12 cellular contexts compared by ENCODE assay signal in genomic region chr2:113105047-113105446, GRCh38. TPM values are rescaled to one million over a fixed set of nuclear protein-coding genes. Genes with fewer than 3 reads are reported as not detected.
DNase-seq lines count a peak whose midpoint lies in the region; ATAC-seq and TF ChIP-seq lines count a peak whose summit lies in the region.
"Had no signal": no experiment of that assay in that cellular context is flagged by ENCODE, and none has a peak within 500 bp of the region (broad histone marks: within the 10 kb centered on the region; RNA-seq: fewer than 3 reads in every experiment).

No MANE protein-coding gene starts in this region.

- intact Hi-C loops in natural killer cell (cut with micrococcal nuclease) (no loop called here), right cardiac atrium (cut with DNase I) (no loop called here)

- H3K27ac Mint-ChIP-seq in natural killer cell treated with Interleukin-12 subunit alpha and Interleukin-12 subunit beta and Interleukin-15 and Interleukin-18, amount 100 ng/mL, for 72 hours = peak overlapping the region; percentile 79
- no peak overlapping the region for H3K27ac Mint-ChIP-seq in natural killer cell
- no peak overlapping the region for H3K27ac Mint-ChIP-seq in stimulated activated naive CD8-positive, alpha-beta T cell treated with anti-CD3 and anti-CD28 coated beads, Interleukin-15, amount 100 ng/mL, for 72 hours
- H3K27ac Mint-ChIP-seq: activated B cell treated with CpG ODN at 0.5 μM for 24 hours had no signal

- H3K27me3 ChIP-seq in right cardiac atrium (ENCODE audit: control insufficient read depth, insufficient read depth) = no peaks in the 10 kb centered on the region
- H3K27me3 ChIP-seq: BLaER1 treated with 17β-estradiol and CSF1 and Interleukin-3, amounts not matched to agents 10 nM and 100 nM; colonic mucosa had no signal

- H3K4me3 ChIP-seq in right cardiac atrium (ENCODE audit: low read length) = no peak overlapping the region
- H3K4me3 ChIP-seq: BLaER1 treated with 17β-estradiol and CSF1 and Interleukin-3, amounts not matched to agents 10 nM and 100 nM; colonic mucosa had no signal

- DNase-seq in natural killer cell treated with Interleukin-12 subunit alpha and Interleukin-12 subunit beta and Interleukin-15 and Interleukin-18, amount 100 ng/mL, for 72 hours (ENCODE audit: low spot score) = no peak
- DNase-seq in natural killer cell (no peak), fibroblast of peridontal ligament (ENCODE audit: extremely low read depth) (peak; percentile 23), right cardiac atrium (no peak)
- DNase-seq in activated CD8-positive, alpha-beta memory T cell treated with anti-CD3 and anti-CD28 coated beads, Interleukin-2, amount 50 U/mL, for 48 hours = peak; percentile 63
- DNase-seq in stimulated activated naive CD8-positive, alpha-beta T cell treated with anti-CD3 and anti-CD28 coated beads, Interleukin-15, amount 100 ng/mL, for 72 hours = peak in 1 of 2 donors; percentile 45
- DNase-seq: activated B cell treated with CpG ODN at 0.5 μM for 24 hours, colonic mucosa, NCI-H187 treated with DMSO at 0.1 percent for 48 hours had no signal

- ATAC-seq in natural killer cell treated with Interleukin-12 subunit alpha and Interleukin-12 subunit beta and Interleukin-15 and Interleukin-18, amount 100 ng/mL, for 72 hours = peak; percentile 70 to 75
- ATAC-seq in natural killer cell = no peak
- peak; percentile 84 for ATAC-seq in stimulated activated naive CD8-positive, alpha-beta T cell treated with anti-CD3 and anti-CD28 coated beads, Interleukin-15, amount 100 ng/mL, for 72 hours
- ATAC-seq in HG03442 (IDR thresholded peaks at IDR 0.05; ENCODE audit: unreplicated experiment) = no peak
- no peak for ATAC-seq in right cardiac atrium
- no peak for ATAC-seq in GM19035 (IDR thresholded peaks at IDR 0.05; ENCODE audit: unreplicated experiment)

- no peaks in the 10 kb centered on the region for H3K9me3 ChIP-seq in right cardiac atrium (ENCODE audit: control insufficient read depth, low read length)
- H3K9me3 ChIP-seq: colonic mucosa had no signal

- no peaks in the 10 kb centered on the region for H3K4me1 ChIP-seq in right cardiac atrium (ENCODE audit: control insufficient read depth, insufficient read depth, low read length)
- H3K4me1 ChIP-seq: colonic mucosa had no signal

- H3K4me3 Mint-ChIP-seq in natural killer cell treated with Interleukin-12 subunit alpha and Interleukin-12 subunit beta and Interleukin-15 and Interleukin-18, amount 100 ng/mL, for 72 hours = no peak overlapping the region
- no peak overlapping the region for H3K4me3 Mint-ChIP-seq in natural killer cell
- H3K4me3 Mint-ChIP-seq in stimulated activated naive CD8-positive, alpha-beta T cell treated with anti-CD3 and anti-CD28 coated beads, Interleukin-15, amount 100 ng/mL, for 72 hours = no peak overlapping the region
- H3K4me3 Mint-ChIP-seq: activated B cell treated with CpG ODN at 0.5 μM for 24 hours had no signal

- 76% methylated on average over 5 of the region's 5 CpGs for WGBS in right cardiac atrium

- peaks cover 8 to 15% of the 10 kb centered on the region in 2 donors for H3K27me3 Mint-ChIP-seq in natural killer cell treated with Interleukin-12 subunit alpha and Interleukin-12 subunit beta and Interleukin-15 and Interleukin-18, amount 100 ng/mL, for 72 hours
- peaks cover 10 to 18% of the 10 kb centered on the region in 2 donors for H3K27me3 Mint-ChIP-seq in natural killer cell (ENCODE audit: low read depth in 2 of 2)
- no peaks in the 10 kb centered on the region for H3K27me3 Mint-ChIP-seq in stimulated activated naive CD8-positive, alpha-beta T cell treated with anti-CD3 and anti-CD28 coated beads, Interleukin-15, amount 100 ng/mL, for 72 hours

- H3K36me3 Mint-ChIP-seq in natural killer cell treated with Interleukin-12 subunit alpha and Interleukin-12 subunit beta and Interleukin-15 and Interleukin-18, amount 100 ng/mL, for 72 hours = no peaks in the 10 kb centered on the region
- no peaks in the 10 kb centered on the region for H3K36me3 Mint-ChIP-seq in natural killer cell

- peaks cover 21 to 44% of the 10 kb centered on the region in 2 donors for H3K4me1 Mint-ChIP-seq in natural killer cell treated with Interleukin-12 subunit alpha and Interleukin-12 subunit beta and Interleukin-15 and Interleukin-18, amount 100 ng/mL, for 72 hours (ENCODE audit: low read depth in 2 of 2)
- H3K4me1 Mint-ChIP-seq in natural killer cell = no peaks in the 10 kb centered on the region
- H3K4me1 Mint-ChIP-seq in stimulated activated naive CD8-positive, alpha-beta T cell treated with anti-CD3 and anti-CD28 coated beads, Interleukin-15, amount 100 ng/mL, for 72 hours = peaks cover 31% of the 10 kb centered on the region
- H3K4me1 Mint-ChIP-seq: activated B cell treated with CpG ODN at 0.5 μM for 24 hours had no signal

- H3K9me3 Mint-ChIP-seq in natural killer cell treated with Interleukin-12 subunit alpha and Interleukin-12 subunit beta and Interleukin-15 and Interleukin-18, amount 100 ng/mL, for 72 hours = peaks cover 8% of the 10 kb centered on the region
- no peaks in the 10 kb centered on the region for H3K9me3 Mint-ChIP-seq in natural killer cell
- H3K9me3 Mint-ChIP-seq in stimulated activated naive CD8-positive, alpha-beta T cell treated with anti-CD3 and anti-CD28 coated beads, Interleukin-15, amount 100 ng/mL, for 72 hours = peaks cover 15 to 29% of the 10 kb centered on the region in 2 donors

- H3K27ac ChIP-seq in right cardiac atrium (ENCODE audit: low read length) = no peak overlapping the region
- H3K27ac ChIP-seq: BLaER1 treated with 17β-estradiol and CSF1 and Interleukin-3, amounts not matched to agents 10 nM and 100 nM; colonic mucosa had no signal

- no peak for TF ChIP-seq CTCF in natural killer cell (IDR thresholded peaks at IDR 0.05)

RNA-seq across cellular contexts. Expression of gene IL1RN, which starts 22.4 kb away (rescaled TPM):
- total RNA-seq in natural killer cell treated with Interleukin-12 subunit alpha and Interleukin-12 subunit beta and Interleukin-15 and Interleukin-18, amount 100 ng/mL, for 72 hours = 1 to 10 TPM; 3.3 to 3.7 TPM
- total RNA-seq in natural killer cell (10 to 100 TPM in 1 of 3 donors, under 1 TPM in 2; 0.52 to 36.6 (median 0.91) TPM), right cardiac atrium (1 to 10 TPM in 1 of 4 donors, under 1 TPM in 3; 0.45 to 1.1 (median 0.78) TPM)
- polyA plus RNA-seq in right cardiac atrium = 0.54 TPM
- total RNA-seq: activated B cell treated with CpG ODN at 0.5 μM for 24 hours had no signal

RNA-seq across cellular contexts. Expression of gene IL1F10, which starts 37.3 kb away (rescaled TPM):
- total RNA-seq in natural killer cell treated with Interleukin-12 subunit alpha and Interleukin-12 subunit beta and Interleukin-15 and Interleukin-18, amount 100 ng/mL, for 72 hours = not detected
- total RNA-seq in natural killer cell (not detected), right cardiac atrium (not detected)
- not detected for polyA plus RNA-seq in right cardiac atrium
- total RNA-seq: activated B cell treated with CpG ODN at 0.5 μM for 24 hours, colonic mucosa had no signal

RNA-seq across cellular contexts. Expression of gene IL36RN, which starts 46.0 kb away (rescaled TPM):
- not detected for total RNA-seq in natural killer cell treated with Interleukin-12 subunit alpha and Interleukin-12 subunit beta and Interleukin-15 and Interleukin-18, amount 100 ng/mL, for 72 hours
- not detected for total RNA-seq in natural killer cell
- total RNA-seq in right cardiac atrium = not detected
- not detected for polyA plus RNA-seq in right cardiac atrium
- total RNA-seq: activated B cell treated with CpG ODN at 0.5 μM for 24 hours, colonic mucosa had no signal

RNA-seq across cellular contexts. Expression of gene IL36B, which starts 52.4 kb away (rescaled TPM):
- total RNA-seq in natural killer cell treated with Interleukin-12 subunit alpha and Interleukin-12 subunit beta and Interleukin-15 and Interleukin-18, amount 100 ng/mL, for 72 hours = not detected
- total RNA-seq in natural killer cell (not detected), right cardiac atrium (not detected)
- not detected for polyA plus RNA-seq in right cardiac atrium
- total RNA-seq: activated B cell treated with CpG ODN at 0.5 μM for 24 hours, colonic mucosa had no signal

Comparison
In these comparisons a context has a peak if more than half of its experiments do, and no peak if none do; other contexts are left out.
1. ATAC-seq: peak in natural killer cell treated with Interleukin-12 subunit alpha and Interleukin-12 subunit beta and Interleukin-15 and Interleukin-18, amount 100 ng/mL, for 72 hours (2 of 2) and stimulated activated naive CD8-positive, alpha-beta T cell treated with anti-CD3 and anti-CD28 coated beads, Interleukin-15, amount 100 ng/mL, for 72 hours (single experiment); none in natural killer cell (0 of 3), HG03442 (single experiment), right cardiac atrium (0 of 2) and GM19035 (single experiment).
2. H3K27ac Mint-ChIP-seq: peak in natural killer cell treated with Interleukin-12 subunit alpha and Interleukin-12 subunit beta and Interleukin-15 and Interleukin-18, amount 100 ng/mL, for 72 hours (2 of 2); none in natural killer cell (0 of 2) and stimulated activated naive CD8-positive, alpha-beta T cell treated with anti-CD3 and anti-CD28 coated beads, Interleukin-15, amount 100 ng/mL, for 72 hours (0 of 2).
3. DNase-seq: peak in activated CD8-positive, alpha-beta memory T cell treated with anti-CD3 and anti-CD28 coated beads, Interleukin-2, amount 50 U/mL, for 48 hours (single experiment) and fibroblast of peridontal ligament (single experiment); none in natural killer cell treated with Interleukin-12 subunit alpha and Interleukin-12 subunit beta and Interleukin-15 and Interleukin-18, amount 100 ng/mL, for 72 hours (single experiment), natural killer cell (single experiment) and right cardiac atrium (0 of 3).